In the genomic region with DNA sequence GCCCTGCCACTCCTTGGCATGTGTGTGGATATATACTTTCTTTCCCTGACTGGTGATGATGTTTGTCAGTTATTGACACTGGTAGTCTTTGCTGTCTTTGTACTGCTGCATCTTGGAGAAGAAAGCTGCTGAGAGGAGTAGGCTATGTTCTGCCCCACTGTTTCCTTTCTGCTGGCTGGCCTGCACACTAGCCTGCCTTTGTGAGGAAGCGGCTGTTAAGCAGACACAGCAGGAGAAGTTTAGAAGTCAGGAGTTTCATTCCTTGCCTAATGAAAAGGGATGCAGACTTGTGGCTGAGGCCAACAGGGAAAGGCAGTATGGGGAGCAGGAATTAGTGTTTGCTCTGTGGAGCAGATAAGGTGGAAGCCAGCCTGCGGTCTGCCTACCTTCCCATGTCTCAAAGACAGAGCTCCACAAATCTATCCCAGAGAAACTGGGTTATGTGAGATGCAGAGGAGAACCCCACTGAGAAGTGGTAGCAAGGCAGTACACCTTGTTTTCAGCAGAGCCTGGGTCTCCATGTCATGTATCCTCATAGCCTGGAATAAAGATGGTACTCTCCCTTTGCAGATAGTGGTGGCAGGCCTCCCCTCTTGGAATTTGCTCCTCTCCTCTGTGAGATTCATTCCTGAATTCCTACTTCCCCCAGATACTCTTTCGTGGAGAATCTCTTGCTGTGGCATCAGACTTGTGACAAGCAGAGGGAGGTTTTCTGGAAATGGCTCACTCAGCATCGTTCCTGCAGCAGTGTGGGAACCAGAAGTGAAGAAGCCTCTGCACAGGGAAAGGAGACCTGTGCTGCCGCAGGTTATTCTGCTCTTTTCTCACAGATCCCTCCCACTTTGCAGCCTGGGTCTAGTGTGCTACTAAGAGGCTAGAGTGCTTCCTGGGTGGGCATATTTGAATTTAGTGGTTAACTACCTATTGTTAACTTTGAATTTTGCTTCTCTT, we compare ENCODE assay signal across 10 cellular contexts.
DNase-seq lines count a peak whose midpoint lies in the region; ATAC-seq and TF ChIP-seq lines count a peak whose summit lies in the region.
"Had no signal": no experiment of that assay in that cellular context is flagged by ENCODE, and none has a peak within 500 bp of the region (broad histone marks: within the 10 kb centered on the region; RNA-seq: fewer than 3 reads in every experiment).

No MANE protein-coding gene starts in this region.

- H3K9me3 Mint-ChIP-seq in neural crest cell: no peaks in the 10 kb centered on the region
- H3K9me3 Mint-ChIP-seq: central memory CD8-positive, alpha-beta T cell had no signal

- peak; percentile 56 for ATAC-seq in GM18907 (IDR thresholded peaks at IDR 0.05; ENCODE audit: unreplicated experiment)
- ATAC-seq in HG03159 (IDR thresholded peaks at IDR 0.05; ENCODE audit: unreplicated experiment): peak; percentile 37
- ATAC-seq in GM18505 (IDR thresholded peaks at IDR 0.05; ENCODE audit: unreplicated experiment): no peak
- ATAC-seq in GM19467 (IDR thresholded peaks at IDR 0.05; ENCODE audit: unreplicated experiment): no peak

- H3K27ac Mint-ChIP-seq in neural crest cell (ENCODE audit: unreplicated experiment): peak overlapping the region; percentile 79

- DNase-seq in caudate nucleus (lab: John Stamatoyannopoulos, UW) (peak in 27 of 61 donors; percentile 6 to 60 (median 31)), neural crest cell (ENCODE audit: low read depth, low spot score) (no peak), amniotic stem cell (lab: John Stamatoyannopoulos, UW) (no peak), NCI-H510A (lab: John Stamatoyannopoulos, UW) (no peak)
- DNase-seq: NCI-H1092 had no signal

- H3K4me1 Mint-ChIP-seq in neural crest cell: peaks cover 30% of the 10 kb centered on the region

- H3K4me3 Mint-ChIP-seq in neural crest cell: no peak overlapping the region
- H3K4me3 Mint-ChIP-seq: central memory CD8-positive, alpha-beta T cell had no signal

- H3K27ac ChIP-seq in caudate nucleus (ENCODE audit: low read depth, low read length): peak overlapping the region; percentile 19

- peaks cover 3% of the 10 kb centered on the region for H3K36me3 Mint-ChIP-seq in neural crest cell (ENCODE audit: low read depth)

- no peaks in the 10 kb centered on the region for H3K27me3 Mint-ChIP-seq in neural crest cell (ENCODE audit: low read depth)
- H3K27me3 Mint-ChIP-seq: central memory CD8-positive, alpha-beta T cell had no signal

- TF ChIP-seq CTCF in neural crest cell (conservative IDR thresholded peaks at IDR 0.05): no peak

- TF ChIP-seq POLR2A in GM18505 (IDR thresholded peaks at IDR 0.05; ENCODE audit: borderline replicate concordance, extremely low read depth, insufficient read depth, insufficient read length): no peak

Comparison
In these comparisons a context has a peak if more than half of its experiments do, and no peak if none do; other contexts are left out.
1. ATAC-seq: peak in GM18907 (single experiment) and HG03159 (single experiment); none in GM18505 (single experiment) and GM19467 (single experiment).